8 cellular contexts compared by ENCODE assay signal in genomic region chr6:75284285-75285155, GRCh38. TPM values are rescaled to one million over a fixed set of nuclear protein-coding genes. Genes with fewer than 3 reads are reported as not detected.
A peak's percentile ranks its signal among the peaks of the same experiment; 100 is the strongest.
DNase-seq lines count a peak whose midpoint lies in the region; ATAC-seq and TF ChIP-seq lines count a peak whose summit lies in the region.

Gene TMEM30A, minus strand, starts transcription at chr6:75284792. Its CDS starts 154 bp downstream, at chr6:75284638.

- no peak for TF ChIP-seq CTCF in upper lobe of right lung (IDR thresholded peaks at IDR 0.05)

- DNase-seq in NCI-H1694 (lab: John Stamatoyannopoulos, UW) (peak; percentile 96), amygdala (lab: John Stamatoyannopoulos, UW) (peak; percentile 66 to 99 (median 96)), left cardiac atrium (peak; percentile 98), posterior vena cava (ENCODE audit: low spot score) (peak; percentile 99), upper lobe of right lung (peak; percentile 98)

- intact Hi-C loops in T-helper 1 cell treated with Interleukin-12 subunit alpha and Interleukin-12 subunit beta and Interleukin-4 antibody, amounts not matched to agents 30 ng/mL and 1 ng/mL, for 36 hours (cut with micrococcal nuclease), result loop anchor here (1.0 to 5.0 kb wide), 9 partner anchors 13 to 1763 kb away; partner anchors contain the start of genes COX7A2 and EEF1A1
- intact Hi-C loops in left cardiac atrium (cut with DNase I) (no loop called here), posterior vena cava (cut with DNase I) (no loop called here), upper lobe of right lung (cut with DNase I) (no loop called here)

- H3K9me3 ChIP-seq in upper lobe of right lung, result no peaks in the 10 kb centered on the region

- H3K4me1 ChIP-seq in upper lobe of right lung, result peaks cover 27% of the 10 kb centered on the region

- peak within 1 kb of the TSS; percentile 86 for H3K4me3 ChIP-seq in upper lobe of right lung

- peak within 1 kb of the TSS; percentile 93 for H3K27ac ChIP-seq in upper lobe of right lung

- peak; percentile 89 for ATAC-seq in GM18498 (IDR thresholded peaks at IDR 0.05; ENCODE audit: unreplicated experiment)
- ATAC-seq in HG02885 (IDR thresholded peaks at IDR 0.05; ENCODE audit: poor library complexity, unreplicated experiment), result peak; percentile 90
- peak; percentile 99 to 100 for ATAC-seq in left cardiac atrium
- peak; percentile 100 for ATAC-seq in upper lobe of right lung

- H3K27me3 ChIP-seq in upper lobe of right lung, result no peaks in the 10 kb centered on the region

- no peaks in the 10 kb centered on the region for H3K36me3 ChIP-seq in upper lobe of right lung

RNA-seq across cellular contexts. Expression of gene TMEM30A, which starts in this region (rescaled TPM):
- total RNA-seq in T-helper 1 cell treated with Interleukin-12 subunit alpha and Interleukin-12 subunit beta and Interleukin-4 antibody, amounts not matched to agents 30 ng/mL and 1 ng/mL, for 36 hours, result 112 and 117 TPM in 2 replicates
- total RNA-seq in left cardiac atrium (10 to 100 TPM; 55.2 to 82.8 TPM), posterior vena cava (100 to 1,000 TPM; 109 to 113 TPM), upper lobe of right lung (183 TPM)

Comparison
In these comparisons a context has a peak if more than half of its experiments do, and no peak if none do; other contexts are left out.
1. Peak in every context shown above with its lines: DNase-seq, ATAC-seq, H3K4me3 ChIP-seq and H3K27ac ChIP-seq.